11 cellular contexts compared by ENCODE assay signal in the genomic region with DNA sequence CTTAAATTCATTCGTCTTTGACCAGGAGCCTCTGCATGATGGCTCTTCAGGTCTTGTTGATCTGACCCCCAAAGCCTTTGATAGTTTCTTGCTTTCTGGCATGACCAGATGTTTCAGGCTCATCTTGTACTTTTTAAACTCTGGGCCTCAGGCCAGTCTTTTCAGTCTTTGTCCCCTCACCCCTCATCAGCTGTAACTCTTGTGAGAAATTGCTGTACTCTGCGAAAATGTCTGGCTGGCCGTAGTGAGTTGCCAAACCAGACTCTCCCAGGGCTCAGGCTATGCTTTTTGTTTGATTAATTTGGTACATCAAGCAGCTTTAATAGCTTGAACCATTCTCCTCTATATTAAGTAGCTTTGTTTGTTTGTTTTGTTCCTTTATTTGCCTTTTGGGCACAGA.
DNase-seq lines count a peak whose midpoint lies in the region; ATAC-seq and TF ChIP-seq lines count a peak whose summit lies in the region.
"Had no signal": no experiment of that assay in that cellular context is flagged by ENCODE, and none has a peak within 500 bp of the region (broad histone marks: within the 10 kb centered on the region; RNA-seq: fewer than 3 reads in every experiment).

No MANE protein-coding gene starts in this region.

- no peaks in the 10 kb centered on the region for H3K36me3 ChIP-seq in lower lobe of right lung

- TF ChIP-seq CTCF in natural killer cell (IDR thresholded peaks at IDR 0.05) = no peak
- TF ChIP-seq CTCF in lower lobe of right lung (IDR thresholded peaks at IDR 0.05) = no peak
- no peak for TF ChIP-seq CTCF in progenitor cell of endocrine pancreas (IDR thresholded peaks at IDR 0.05; ENCODE audit: unreplicated experiment)

- intact Hi-C loops in natural killer cell (cut with micrococcal nuclease) = no loop called here
- intact Hi-C loops in lower lobe of right lung (cut with DNase I) = no loop called here

- no peak for DNase-seq in natural killer cell treated with Interleukin-12 subunit alpha and Interleukin-12 subunit beta and Interleukin-15 and Interleukin-18, amount 100 ng/mL, for 72 hours (ENCODE audit: low spot score)
- DNase-seq in natural killer cell (no peak), brain pericyte (ENCODE audit: low read depth, low spot score) (peak; percentile 53), lower lobe of right lung (no peak), NCI-H1417 treated with DMSO at 0.1 percent for 48 hours (lab: John Stamatoyannopoulos, UW) (no peak), NCI-H2029 (lab: John Stamatoyannopoulos, UW) (no peak), progenitor cell of endocrine pancreas (ENCODE audit: low spot score, unreplicated experiment) (no peak)
- DNase-seq: NCI-H1930 had no signal

- no peak overlapping the region for H3K27ac ChIP-seq in lower lobe of right lung

- H3K9me3 Mint-ChIP-seq in natural killer cell treated with Interleukin-12 subunit alpha and Interleukin-12 subunit beta and Interleukin-15 and Interleukin-18, amount 100 ng/mL, for 72 hours = peaks cover 12% of the 10 kb centered on the region
- H3K9me3 Mint-ChIP-seq in natural killer cell (no peaks in the 10 kb centered on the region), progenitor cell of endocrine pancreas (ENCODE audit: low read depth) (peaks cover 22% of the 10 kb centered on the region)

- no peak overlapping the region for H3K4me3 ChIP-seq in lower lobe of right lung
- H3K4me3 ChIP-seq: dorsolateral prefrontal cortex had no signal

- peaks cover 5% of the 10 kb centered on the region for H3K9me3 ChIP-seq in lower lobe of right lung

- H3K4me1 Mint-ChIP-seq in natural killer cell treated with Interleukin-12 subunit alpha and Interleukin-12 subunit beta and Interleukin-15 and Interleukin-18, amount 100 ng/mL, for 72 hours (ENCODE audit: low read depth in 2 of 2) = peaks cover 34 to 55% of the 10 kb centered on the region in 2 donors
- H3K4me1 Mint-ChIP-seq in natural killer cell = peaks cover 20 to 36% of the 10 kb centered on the region in 2 donors
- H3K4me1 Mint-ChIP-seq in progenitor cell of endocrine pancreas (ENCODE audit: low read depth) = peaks cover 4% of the 10 kb centered on the region

- H3K27me3 Mint-ChIP-seq in natural killer cell treated with Interleukin-12 subunit alpha and Interleukin-12 subunit beta and Interleukin-15 and Interleukin-18, amount 100 ng/mL, for 72 hours = no peaks in the 10 kb centered on the region
- H3K27me3 Mint-ChIP-seq in natural killer cell (ENCODE audit: low read depth in 2 of 2) (no peaks in the 10 kb centered on the region), progenitor cell of endocrine pancreas (no peaks in the 10 kb centered on the region)
- H3K27me3 Mint-ChIP-seq: type B pancreatic cell had no signal

- H3K36me3 Mint-ChIP-seq in natural killer cell treated with Interleukin-12 subunit alpha and Interleukin-12 subunit beta and Interleukin-15 and Interleukin-18, amount 100 ng/mL, for 72 hours = peaks cover 35% of the 10 kb centered on the region
- H3K36me3 Mint-ChIP-seq in natural killer cell (peaks cover 9% of the 10 kb centered on the region), progenitor cell of endocrine pancreas (ENCODE audit: insufficient read depth) (peaks cover 20% of the 10 kb centered on the region)

- H3K4me3 Mint-ChIP-seq in natural killer cell treated with Interleukin-12 subunit alpha and Interleukin-12 subunit beta and Interleukin-15 and Interleukin-18, amount 100 ng/mL, for 72 hours = peak overlapping the region; percentile 24
- no peak overlapping the region for H3K4me3 Mint-ChIP-seq in natural killer cell
- no peak overlapping the region for H3K4me3 Mint-ChIP-seq in progenitor cell of endocrine pancreas (ENCODE audit: low read depth)
- H3K4me3 Mint-ChIP-seq: type B pancreatic cell had no signal

- peak overlapping the region in 1 of 2 donors; percentile 85 for H3K27ac Mint-ChIP-seq in natural killer cell treated with Interleukin-12 subunit alpha and Interleukin-12 subunit beta and Interleukin-15 and Interleukin-18, amount 100 ng/mL, for 72 hours
- H3K27ac Mint-ChIP-seq in natural killer cell (peak overlapping the region in 1 of 2 donors; percentile 11), progenitor cell of endocrine pancreas (no peak overlapping the region)
- H3K27ac Mint-ChIP-seq: type B pancreatic cell had no signal

- no peak for ATAC-seq in natural killer cell treated with Interleukin-12 subunit alpha and Interleukin-12 subunit beta and Interleukin-15 and Interleukin-18, amount 100 ng/mL, for 72 hours
- ATAC-seq in natural killer cell = no peak
- ATAC-seq in lower lobe of right lung = peak; percentile 63 to 69
- ATAC-seq in HG03095 (IDR thresholded peaks at IDR 0.05; ENCODE audit: unreplicated experiment) = no peak

- H3K4me1 ChIP-seq in lower lobe of right lung = peaks cover 9% of the 10 kb centered on the region

- no peaks in the 10 kb centered on the region for H3K27me3 ChIP-seq in lower lobe of right lung (ENCODE audit: low read depth)
- H3K27me3 ChIP-seq: dorsolateral prefrontal cortex had no signal

Comparison
In these comparisons a context has a peak if more than half of its experiments do, and no peak if none do; other contexts are left out.
1. ATAC-seq: peak in lower lobe of right lung (2 of 2); none in natural killer cell treated with Interleukin-12 subunit alpha and Interleukin-12 subunit beta and Interleukin-15 and Interleukin-18, amount 100 ng/mL, for 72 hours (0 of 2), natural killer cell (0 of 3) and HG03095 (single experiment).